Comparison of ENCODE assay signal across 25 cellular contexts in the genomic region with DNA sequence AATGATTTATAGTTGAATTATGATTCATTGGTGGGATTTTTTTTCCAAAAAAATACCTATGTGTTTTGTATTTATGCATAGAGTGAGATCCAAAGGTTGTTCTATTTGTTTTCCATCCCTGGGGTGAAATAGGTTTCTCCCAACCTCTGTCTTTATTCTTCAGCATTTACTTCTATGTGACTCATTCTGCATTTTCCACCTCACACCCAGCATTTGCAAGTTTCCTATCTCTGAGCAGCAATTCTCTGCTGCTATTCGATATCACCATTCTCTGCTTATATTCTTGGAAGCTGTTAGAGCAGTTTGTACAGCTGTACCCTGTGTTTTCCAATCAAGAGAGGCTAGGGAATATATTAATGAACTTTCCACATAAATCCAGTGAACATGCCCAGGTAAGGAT.
DNase-seq lines count a peak whose midpoint lies in the region; ATAC-seq, FAIRE-seq and TF ChIP-seq lines count a peak whose summit lies in the region.
"Had no signal": no experiment of that assay in that cellular context is flagged by ENCODE, and none has a peak within 500 bp of the region (broad histone marks: within the 10 kb centered on the region; RNA-seq: fewer than 3 reads in every experiment).

No MANE protein-coding gene starts in this region.

- dilution Hi-C loops in IMR-90 (cut with HindIII; ENCODE audit: low sequenced_read_pairs, unreplicated experiment) = no loop called here

- no peak overlapping the region for H3K23ac ChIP-seq in IMR-90 (ENCODE audit: low read depth, low read length)

- no peak for TF ChIP-seq RAD21 in IMR-90 (IDR thresholded peaks at IDR 0.05; ENCODE audit: low read length)

- H3K27me3 ChIP-seq in IMR-90 (ENCODE audit: control insufficient read depth, insufficient read depth, low read length) (no peaks in the 10 kb centered on the region), astrocyte (ENCODE audit: insufficient read depth, low read length) (no peaks in the 10 kb centered on the region)
- H3K27me3 ChIP-seq: MG63, SJSA1 had no signal

- CTCF ChIA-PET in IMR-90 (lab: Yijun Ruan, JAX) = no interaction called here
- CTCF ChIA-PET in activated CD8-positive, alpha-beta T cell treated with anti-CD3 and anti-CD28 coated beads, Interleukin-2, amount 10 ng/mL, durations not matched to agents 7 days and 5 days (lab: Charles Lee) = no interaction called here

- no peak for ATAC-seq in IMR-90 (ENCODE audit: low read depth)
- peak; percentile 60 for ATAC-seq in omental fat pad (ENCODE audit: low FRiP score)
- ATAC-seq in activated CD8-positive, alpha-beta T cell treated with anti-CD3 and anti-CD28 coated beads, Interleukin-2, amount 10 ng/mL, durations not matched to agents 7 days and 5 days = no peak
- ATAC-seq: GM12878, GM23338 had no signal

- no peaks in the 10 kb centered on the region for H3K79me1 ChIP-seq in IMR-90 (ENCODE audit: low read depth in 1 of 2, low read length in 2 of 2)

- no peak overlapping the region for H4K8ac ChIP-seq in IMR-90 (ENCODE audit: low read depth in 2 of 2, low read length in 2 of 2)

- TF ChIP-seq POLR2A in IMR-90 (IDR thresholded peaks at IDR 0.05; ENCODE audit: low read depth, low read length) = no peak

- H2AK5ac ChIP-seq in IMR-90 (ENCODE audit: low read depth, low read length) = no peak overlapping the region

- no peak overlapping the region for H3K56ac ChIP-seq in IMR-90 (ENCODE audit: extremely low read depth, insufficient read depth, low read length)

- no CpG with 5 or more reads among the region's 1 CpG for WGBS in IMR-90 (ENCODE audit: extremely low coverage in 2 of 2, insufficient read length in 1 of 2), 2 experiments

- H3K9ac ChIP-seq in IMR-90 (ENCODE audit: low read depth, low read length) = no peak overlapping the region
- H3K9ac ChIP-seq in astrocyte (ENCODE audit: low read length) = no peak overlapping the region

- intact Hi-C loops in IMR-90 (cut with micrococcal nuclease) = no loop called here

- POLR2A ChIA-PET in IMR-90 (lab: Charles Lee; ENCODE audit: unreplicated experiment) = no interaction called here
- POLR2A ChIA-PET in activated CD8-positive, alpha-beta T cell treated with anti-CD3 and anti-CD28 coated beads, Interleukin-2, amount 10 ng/mL, durations not matched to agents 7 days and 5 days (lab: Charles Lee) = no interaction called here

- H3K9me1 ChIP-seq in IMR-90 (ENCODE audit: insufficient read depth, low read length) = no peaks in the 10 kb centered on the region

- H2AK9ac ChIP-seq in IMR-90 (replicated peaks; ENCODE audit: low read depth, low read length, poor library complexity) = no peak overlapping the region

- no peaks in the 10 kb centered on the region for H3K36me3 ChIP-seq in IMR-90 (ENCODE audit: control insufficient read depth, insufficient read depth, low read length)
- H3K36me3 ChIP-seq in astrocyte (ENCODE audit: insufficient read depth, low read length) = no peaks in the 10 kb centered on the region
- H3K36me3 ChIP-seq: MG63, SJSA1 had no signal

- H4K91ac ChIP-seq in IMR-90 (ENCODE audit: insufficient read depth, low read depth, low read length) = no peak overlapping the region

- H3K18ac ChIP-seq in IMR-90 (ENCODE audit: low read depth, low read length) = no peak overlapping the region

- no peak overlapping the region for H2BK5ac ChIP-seq in IMR-90 (ENCODE audit: low read depth, low read length, poor library complexity, severe bottlenecking)

- H3K27me3 Mint-ChIP-seq in astrocyte (ENCODE audit: low read depth, unreplicated experiment) = no peaks in the 10 kb centered on the region
- H3K27me3 Mint-ChIP-seq in activated CD8-positive, alpha-beta T cell treated with anti-CD3 and anti-CD28 coated beads, Interleukin-2, amount 10 ng/mL, durations not matched to agents 7 days and 5 days (ENCODE audit: low read depth) = no peaks in the 10 kb centered on the region
- H3K27me3 Mint-ChIP-seq: CD4-positive, alpha-beta memory T cell had no signal

- H2BK15ac ChIP-seq in IMR-90 (ENCODE audit: low read depth, low read length) = no peak overlapping the region

- DNase-seq in IMR-90 = peak; percentile 7
- DNase-seq in NCI-H226 = peak; percentile 68
- peak; percentile 47 for DNase-seq in astrocyte (ENCODE audit: low read depth)
- no peak for DNase-seq in omental fat pad (ENCODE audit: low spot score)
- DNase-seq in NK-92 (lab: John Stamatoyannopoulos, UW; ENCODE audit: unreplicated experiment) = no peak
- no peak for DNase-seq in NCI-H1417 (lab: John Stamatoyannopoulos, UW)
- no peak for DNase-seq in activated CD8-positive, alpha-beta T cell treated with anti-CD3 and anti-CD28 coated beads, Interleukin-2, amount 10 ng/mL, durations not matched to agents 7 days and 5 days
- DNase-seq: C1 segment of cervical spinal cord; Caco-2; CD4-positive, alpha-beta memory T cell; DMS 273 treated with DMSO at 0.1 percent for 48 hours; DMS79; EL; GDM1; H9; KG1; MG63; NCI-H187; NCI-H2081 treated with DMSO at 0.1 percent for 48 hours; NCI-H526 treated with DMSO at 0.1 percent for 48 hours; Right ventricle myocardium superior; RPMI8226 had no signal

- 0 out of 2 replicates have a peak, but pooled peaks cover 2% of the 10 kb centered on the region for H3K9me3 ChIP-seq in IMR-90 (ENCODE audit: control insufficient read depth, insufficient read depth, low read length)
- H3K9me3 ChIP-seq in astrocyte (ENCODE audit: insufficient read depth, low read depth, low read length) = no peaks in the 10 kb centered on the region
- H3K9me3 ChIP-seq: Caco-2, MG63, SJSA1 had no signal

- peaks cover 5% of the 10 kb centered on the region; the same call in 1 of the 2 replicates for H3K4me1 ChIP-seq in IMR-90 (ENCODE audit: control insufficient read depth, insufficient read depth, low read length)
- H3K4me1 ChIP-seq in astrocyte (ENCODE audit: insufficient read depth, low read length) = peaks cover 15% of the 10 kb centered on the region
- H3K4me1 ChIP-seq: Caco-2, SJSA1 had no signal

- H2AFZ ChIP-seq in IMR-90 (replicated peaks; ENCODE audit: low read length, poor library complexity) (no peak overlapping the region), astrocyte (ENCODE audit: low read depth, low read length) (no peak overlapping the region)
- H2AFZ ChIP-seq: GM23338 had no signal

- H3K14ac ChIP-seq in IMR-90 (replicated peaks; ENCODE audit: low read depth, low read length) = no peak overlapping the region

- H3K27ac ChIP-seq in IMR-90 (ENCODE audit: insufficient read depth, low read length) = no peak overlapping the region
- H3K27ac ChIP-seq in astrocyte (ENCODE audit: low read depth, low read length) = no peak overlapping the region
- H3K27ac ChIP-seq: SJSA1 had no signal

- H3K4ac ChIP-seq in IMR-90 (ENCODE audit: low read depth, low read length) = no peak overlapping the region

- no peaks in the 10 kb centered on the region for H3K9me3 Mint-ChIP-seq in astrocyte (ENCODE audit: unreplicated experiment)
- no peaks in the 10 kb centered on the region for H3K9me3 Mint-ChIP-seq in activated CD8-positive, alpha-beta T cell treated with anti-CD3 and anti-CD28 coated beads, Interleukin-2, amount 10 ng/mL, durations not matched to agents 7 days and 5 days (ENCODE audit: insufficient read depth)

- H2BK120ac ChIP-seq in IMR-90 (ENCODE audit: low read depth, low read length) = no peak overlapping the region

- no peak overlapping the region for H4K5ac ChIP-seq in IMR-90 (ENCODE audit: low read depth, low read length)

- no peak overlapping the region for H3K27ac Mint-ChIP-seq in astrocyte (ENCODE audit: unreplicated experiment)
- H3K27ac Mint-ChIP-seq in activated CD8-positive, alpha-beta T cell treated with anti-CD3 and anti-CD28 coated beads, Interleukin-2, amount 10 ng/mL, durations not matched to agents 7 days and 5 days = no peak overlapping the region
- H3K27ac Mint-ChIP-seq: CD4-positive, alpha-beta memory T cell; GM23338; H9 had no signal

- BruUV-seq in IMR-90 (replicated peaks; lab: Mats Ljungman, UMichigan) = no TSS peak

- H4K20me1 ChIP-seq in IMR-90 (ENCODE audit: insufficient read depth, low read length) (no peaks in the 10 kb centered on the region), astrocyte (ENCODE audit: insufficient read depth, low read length) (no peaks in the 10 kb centered on the region)

- H3K4me1 Mint-ChIP-seq in astrocyte (ENCODE audit: low read depth, unreplicated experiment) = peaks cover 16% of the 10 kb centered on the region
- no peaks in the 10 kb centered on the region for H3K4me1 Mint-ChIP-seq in activated CD8-positive, alpha-beta T cell treated with anti-CD3 and anti-CD28 coated beads, Interleukin-2, amount 10 ng/mL, durations not matched to agents 7 days and 5 days (ENCODE audit: low read depth)
- H3K4me1 Mint-ChIP-seq: CD4-positive, alpha-beta memory T cell; GM23338; H9 had no signal

- no peak for TF ChIP-seq CTCF in IMR-90 (conservative IDR thresholded peaks at IDR 0.05; ENCODE audit: low read depth, low read length)
- no peak for TF ChIP-seq CTCF in astrocyte (IDR thresholded peaks at IDR 0.05; ENCODE audit: insufficient read depth, low read depth, low read length)
- TF ChIP-seq CTCF in omental fat pad (IDR thresholded peaks at IDR 0.05) = no peak

- no peak overlapping the region for H2BK20ac ChIP-seq in IMR-90 (ENCODE audit: low read depth, low read length)

- no peaks in the 10 kb centered on the region for H3K36me3 Mint-ChIP-seq in astrocyte (ENCODE audit: low read depth, unreplicated experiment)
- no peaks in the 10 kb centered on the region for H3K36me3 Mint-ChIP-seq in activated CD8-positive, alpha-beta T cell treated with anti-CD3 and anti-CD28 coated beads, Interleukin-2, amount 10 ng/mL, durations not matched to agents 7 days and 5 days (ENCODE audit: low read depth)
- H3K36me3 Mint-ChIP-seq: CD4-positive, alpha-beta memory T cell had no signal

- H3K4me2 ChIP-seq in IMR-90 (ENCODE audit: low read depth, low read length) (no peak overlapping the region), astrocyte (ENCODE audit: low read length) (peak overlapping the region; percentile 34)
- H3K4me2 ChIP-seq: GM23338 had no signal

- H3K79me2 ChIP-seq in astrocyte (ENCODE audit: insufficient read depth, low read length) = no peaks in the 10 kb centered on the region

- in situ Hi-C loops in IMR-90 (cut with MboI; ENCODE audit: low sequenced_read_pairs) = no loop called here

- no peak overlapping the region for H3K4me3 Mint-ChIP-seq in astrocyte (ENCODE audit: unreplicated experiment)
- H3K4me3 Mint-ChIP-seq in activated CD8-positive, alpha-beta T cell treated with anti-CD3 and anti-CD28 coated beads, Interleukin-2, amount 10 ng/mL, durations not matched to agents 7 days and 5 days = no peak overlapping the region
- H3K4me3 Mint-ChIP-seq: CD4-positive, alpha-beta memory T cell; GM23338; H9 had no signal

- H3K4me3 ChIP-seq in IMR-90 (ENCODE audit: insufficient read depth, low read depth, low read length) (no peak overlapping the region), astrocyte (ENCODE audit: insufficient read depth, low read depth, low read length) (no peak overlapping the region)
- H3K4me3 ChIP-seq: GM12878, GM23338, MG63, SJSA1 had no signal

- FAIRE-seq in astrocyte (lab: Jason Lieb, UNC) = no peak
- FAIRE-seq: GM12878 had no signal

TF ChIP-seq in IMR-90, 13 proteins besides CTCF, POLR2A, EP300 and RAD21 (continues in another document):
- TF ChIP-seq CHD1 (IDR thresholded peaks at IDR 0.05; ENCODE audit: low read depth, low read length) (no peak), MAFK (IDR thresholded peaks at IDR 0.05; ENCODE audit: low read depth, low read length) (no peak), NFE2L2 (IDR thresholded peaks at IDR 0.05; ENCODE audit: low read depth, low read length) (no peak), RCOR1 (IDR thresholded peaks at IDR 0.05; ENCODE audit: insufficient replicate concordance, low read length) (no peak)

Comparison
In these comparisons a context has a peak if more than half of its experiments do, and no peak if none do; other contexts are left out.
1. DNase-seq: peak in IMR-90 (single experiment), NCI-H226 (single experiment) and astrocyte (single experiment); none in omental fat pad (single experiment), NK-92 (single experiment), NCI-H1417 (0 of 3) and activated CD8-positive, alpha-beta T cell treated with anti-CD3 and anti-CD28 coated beads, Interleukin-2, amount 10 ng/mL, durations not matched to agents 7 days and 5 days (single experiment).